9 cellular contexts compared by ENCODE assay signal in genomic region chr9:18755263-18755662, GRCh38.
"Had no signal": no experiment of that assay in that cellular context is flagged by ENCODE, and none has a peak within 500 bp of the region (broad histone marks: within the 10 kb centered on the region; RNA-seq: fewer than 3 reads in every experiment).

No MANE protein-coding gene starts in this region.

- DNase-seq: GOT3, H9, HCEC 1CT, Karpas-422, KBM-7 had no signal

- H3K4me2 ChIP-seq: KMS-11 had no signal

- FAIRE-seq: H54, HTR-8/SVneo had no signal

- H3K9ac ChIP-seq: GM23248, KMS-11 had no signal

- H2AFZ ChIP-seq: GM23248 had no signal

- H3K27ac ChIP-seq: GM23248, KMS-11 had no signal

- H3K4me3 ChIP-seq: GM23248 had no signal
